ENCODE assay signal across 12 cellular contexts in genomic region chr15:44550734-44551133, GRCh38.
"Had no signal": no experiment of that assay in that cellular context is flagged by ENCODE, and none has a peak within 500 bp of the region (broad histone marks: within the 10 kb centered on the region; RNA-seq: fewer than 3 reads in every experiment).

No MANE protein-coding gene starts in this region.

- H3K9me3 ChIP-seq: gastroesophageal sphincter, left ventricle myocardium inferior had no signal

- H3K4me3 ChIP-seq: body of pancreas, gastroesophageal sphincter, left ventricle myocardium inferior, skin epidermis had no signal

- H3K27me3 ChIP-seq: body of pancreas, gastroesophageal sphincter had no signal

- H3K27ac ChIP-seq: body of pancreas, epithelial cell of prostate, gastroesophageal sphincter, left ventricle myocardium inferior, skin epidermis had no signal

- H3K9me3 Mint-ChIP-seq: activated T-helper 2 cell treated with anti-CD3 and anti-CD28 coated beads, Interferon-gamma antibody, Interleukin-2, Interleukin-4, amounts not matched to agents 10 μg/mL and 5 μg/mL and 100 μg/mL, durations not matched to agents 14 hours and 24 hours and 36 hours had no signal

- DNase-seq: activated CD8-positive, alpha-beta memory T cell treated with anti-CD3 and anti-CD28 coated beads, Interleukin-2, amount 50 U/mL, for 48 hours; activated naive CD4-positive, alpha-beta T cell treated with anti-CD3 and anti-CD28 coated beads, Interleukin-2, amount 50 U/mL, for 16 hours; amniotic stem cell; body of pancreas; effector memory CD4-positive, alpha-beta T cell; left ventricle myocardium inferior; posterior cingulate gyrus; substantia nigra had no signal

- ATAC-seq: gastroesophageal sphincter had no signal
